In genomic region chr12:53737951-53738833, GRCh38 we compare ENCODE assay signal across 10 cellular contexts. TPM values are rescaled to one million over a fixed set of nuclear protein-coding genes. Genes with fewer than 3 reads are reported as not detected.
DNase-seq lines count a peak whose midpoint lies in the region; ATAC-seq and TF ChIP-seq lines count a peak whose summit lies in the region.
"Had no signal": no experiment of that assay in that cellular context is flagged by ENCODE, and none has a peak within 500 bp of the region (broad histone marks: within the 10 kb centered on the region; RNA-seq: fewer than 3 reads in every experiment).

No MANE protein-coding gene starts in this region.

- in situ Hi-C loops in gastrocnemius medialis (cut with MboI; ENCODE audit: low sequenced_read_pairs in 4 of 4): no loop called here

- peaks cover 41% of the 10 kb centered on the region for H3K27me3 ChIP-seq in CD4-positive, alpha-beta memory T cell (ENCODE audit: insufficient read depth, low read length)
- H3K27me3 ChIP-seq in gastrocnemius medialis: peaks cover 18 to 33% (median 29%) of the 10 kb centered on the region in 3 donors

- POLR2A ChIA-PET in CD4-positive, alpha-beta memory T cell (lab: Charles Lee; ENCODE audit: partially characterized antibody): interaction anchor here (1.6 to 4.7 kb wide), 2 partner anchors 10 to 13 kb away, joined by 3 to 22 read pairs; partner anchors contain the start of genes CALCOCO1 and CISTR

- H3K27me3 Mint-ChIP-seq in CD4-positive, alpha-beta memory T cell: peaks cover 15 to 35% of the 10 kb centered on the region in 2 donors
- H3K27me3 Mint-ChIP-seq in activated naive CD8-positive, alpha-beta T cell treated with anti-CD3 and anti-CD28 coated beads, Interleukin-2, amount 50 U/mL, for 24 hours: peaks cover 42% of the 10 kb centered on the region
- H3K27me3 Mint-ChIP-seq in naive B cell: peaks cover 61 to 74% (median 61%) of the 10 kb centered on the region in 3 donors

- CTCF ChIA-PET in CD4-positive, alpha-beta memory T cell (lab: Charles Lee; ENCODE audit: partially characterized antibody): interaction anchor here (1.2 to 14.1 kb wide), 5 partner anchors 6 to 39 kb away, joined by 3 to 290 read pairs (median 9); no protein-coding TSS in a partner anchor

- no peaks in the 10 kb centered on the region for H3K9me3 ChIP-seq in CD4-positive, alpha-beta memory T cell (ENCODE audit: control insufficient read depth in 1 of 2, low read length in 2 of 2)
- H3K9me3 ChIP-seq in gastrocnemius medialis: no peaks in the 10 kb centered on the region

- no peak for TF ChIP-seq POLR2A in gastrocnemius medialis (IDR thresholded peaks at IDR 0.05)

- no peaks in the 10 kb centered on the region for H3K36me3 ChIP-seq in CD4-positive, alpha-beta memory T cell (ENCODE audit: insufficient read depth, low read length)
- H3K36me3 ChIP-seq in gastrocnemius medialis: no peaks in the 10 kb centered on the region

- H3K4me1 ChIP-seq in CD4-positive, alpha-beta memory T cell (ENCODE audit: insufficient read depth, low read length): peaks cover 22% of the 10 kb centered on the region
- peaks cover 4 to 11% of the 10 kb centered on the region in 2 donors for H3K4me1 ChIP-seq in gastrocnemius medialis

- H3K27ac ChIP-seq in CD4-positive, alpha-beta memory T cell (ENCODE audit: low read depth, low read length): no peak overlapping the region
- no peak overlapping the region for H3K27ac ChIP-seq in gastrocnemius medialis

- TF ChIP-seq CTCF in gastrocnemius medialis (IDR thresholded peaks at IDR 0.05 in 4 of 5, conservative IDR thresholded peaks at IDR 0.05 in 1 of 5): no peak

- intact Hi-C loops in CD4-positive, alpha-beta memory T cell (cut with micrococcal nuclease): loop anchor here (1.0 kb wide), 1 partner anchor 11 kb away; the partner anchor contains the start of gene CALCOCO1
- intact Hi-C loops in gastrocnemius medialis (cut with DNase I; ENCODE audit: low total_unique reads): no loop called here

- peak overlapping the region; percentile 20 to 23 for H3K4me3 ChIP-seq in CD4-positive, alpha-beta memory T cell (ENCODE audit: low read length in 2 of 2)
- no peak overlapping the region for H3K4me3 ChIP-seq in gastrocnemius medialis

- H3K27ac Mint-ChIP-seq in CD4-positive, alpha-beta memory T cell: no peak overlapping the region
- no peak overlapping the region for H3K27ac Mint-ChIP-seq in activated naive CD8-positive, alpha-beta T cell treated with anti-CD3 and anti-CD28 coated beads, Interleukin-2, amount 50 U/mL, for 24 hours
- peak overlapping the region in 1 of 6 donors; percentile 60 for H3K27ac Mint-ChIP-seq in naive B cell

- DNase-seq in CD4-positive, alpha-beta memory T cell: peak in 4 of 5 donors; percentile 32 to 52 (median 40)
- DNase-seq in NCI-H82 treated with DMSO at 0.1 percent for 48 hours (lab: John Stamatoyannopoulos, UW; ENCODE audit: unreplicated experiment) (peak; percentile 11), naive B cell (no peak), OCI-M1 (lab: John Stamatoyannopoulos, UW) (no peak), NCI-H2081 treated with DMSO at 0.1 percent for 48 hours (lab: John Stamatoyannopoulos, UW) (no peak), gastrocnemius medialis (no peak), EL (no peak)
- peak; percentile 43 for DNase-seq in activated naive CD8-positive, alpha-beta T cell treated with anti-CD3 and anti-CD28 coated beads, Interleukin-2, amount 50 U/mL, for 24 hours
- DNase-seq: DMS153, NCI-H226 had no signal

- H3K9me3 Mint-ChIP-seq in CD4-positive, alpha-beta memory T cell: no peaks in the 10 kb centered on the region
- H3K9me3 Mint-ChIP-seq in activated naive CD8-positive, alpha-beta T cell treated with anti-CD3 and anti-CD28 coated beads, Interleukin-2, amount 50 U/mL, for 24 hours: no peaks in the 10 kb centered on the region
- no peaks in the 10 kb centered on the region for H3K9me3 Mint-ChIP-seq in naive B cell

- peak; percentile 30 for ATAC-seq in activated naive CD8-positive, alpha-beta T cell treated with anti-CD3 and anti-CD28 coated beads, Interleukin-2, amount 50 U/mL, for 24 hours
- ATAC-seq in naive B cell (ENCODE audit: low read depth in 2 of 2) (peak; percentile 62 to 64), gastrocnemius medialis (no peak)

- H3K4me3 Mint-ChIP-seq in CD4-positive, alpha-beta memory T cell: peak overlapping the region in 6 of 8 donors; percentile 66 to 79 (median 78)
- H3K4me3 Mint-ChIP-seq in activated naive CD8-positive, alpha-beta T cell treated with anti-CD3 and anti-CD28 coated beads, Interleukin-2, amount 50 U/mL, for 24 hours: peak overlapping the region; percentile 58
- H3K4me3 Mint-ChIP-seq in naive B cell: peak overlapping the region in 7 of 8 donors; percentile 62 to 89 (median 80)

- H3K36me3 Mint-ChIP-seq in CD4-positive, alpha-beta memory T cell: no peaks in the 10 kb centered on the region
- H3K36me3 Mint-ChIP-seq in activated naive CD8-positive, alpha-beta T cell treated with anti-CD3 and anti-CD28 coated beads, Interleukin-2, amount 50 U/mL, for 24 hours (ENCODE audit: low read depth): no peaks in the 10 kb centered on the region
- H3K36me3 Mint-ChIP-seq in naive B cell: no peaks in the 10 kb centered on the region

- H3K4me1 Mint-ChIP-seq in CD4-positive, alpha-beta memory T cell: peaks cover 12 to 29% (median 19%) of the 10 kb centered on the region in 4 donors
- peaks cover 13% of the 10 kb centered on the region for H3K4me1 Mint-ChIP-seq in activated naive CD8-positive, alpha-beta T cell treated with anti-CD3 and anti-CD28 coated beads, Interleukin-2, amount 50 U/mL, for 24 hours
- peaks cover 15 to 24% (median 23%) of the 10 kb centered on the region in 3 donors for H3K4me1 Mint-ChIP-seq in naive B cell

RNA-seq across cellular contexts. Expression of gene CALCOCO1, which starts 10.9 kb away (rescaled TPM):
- 100 to 1,000 TPM; 177 to 178 TPM for total RNA-seq in CD4-positive, alpha-beta memory T cell
- polyA plus RNA-seq in CD4-positive, alpha-beta memory T cell: 10 to 100 TPM; 77.3 to 88.3 TPM
- 10 to 100 TPM; 65.8 to 93.2 (median 78.8) TPM for polyA plus RNA-seq in naive B cell (ENCODE audit: low read depth in 6 of 6)
- 100 to 1,000 TPM; 158 to 385 (median 239) TPM for total RNA-seq in gastrocnemius medialis

RNA-seq across cellular contexts. Expression of gene CISTR, which starts 13.6 kb away (rescaled TPM):
- total RNA-seq in CD4-positive, alpha-beta memory T cell: not detected
- polyA plus RNA-seq in CD4-positive, alpha-beta memory T cell: not detected
- not detected for polyA plus RNA-seq in naive B cell (ENCODE audit: low read depth in 6 of 6)
- total RNA-seq in gastrocnemius medialis: not detected

Comparison
In these comparisons a context has a peak if more than half of its experiments do, and no peak if none do; other contexts are left out.
1. DNase-seq: peak in CD4-positive, alpha-beta memory T cell (4 of 5), NCI-H82 treated with DMSO at 0.1 percent for 48 hours (single experiment) and activated naive CD8-positive, alpha-beta T cell treated with anti-CD3 and anti-CD28 coated beads, Interleukin-2, amount 50 U/mL, for 24 hours (single experiment); none in naive B cell (single experiment), OCI-M1 (single experiment), NCI-H2081 treated with DMSO at 0.1 percent for 48 hours (single experiment), gastrocnemius medialis (0 of 2) and EL (single experiment).
2. H3K4me3 ChIP-seq: peak in CD4-positive, alpha-beta memory T cell (2 of 2); none in gastrocnemius medialis (0 of 4).
3. ATAC-seq: peak in activated naive CD8-positive, alpha-beta T cell treated with anti-CD3 and anti-CD28 coated beads, Interleukin-2, amount 50 U/mL, for 24 hours (single experiment) and naive B cell (2 of 2); none in gastrocnemius medialis (0 of 2).
4. Peak in every context shown above with its lines, with median percentiles within 50 percentile points of each other: H3K4me3 Mint-ChIP-seq.